Comparison of ENCODE assay signal across 9 cellular contexts in the genomic region with DNA sequence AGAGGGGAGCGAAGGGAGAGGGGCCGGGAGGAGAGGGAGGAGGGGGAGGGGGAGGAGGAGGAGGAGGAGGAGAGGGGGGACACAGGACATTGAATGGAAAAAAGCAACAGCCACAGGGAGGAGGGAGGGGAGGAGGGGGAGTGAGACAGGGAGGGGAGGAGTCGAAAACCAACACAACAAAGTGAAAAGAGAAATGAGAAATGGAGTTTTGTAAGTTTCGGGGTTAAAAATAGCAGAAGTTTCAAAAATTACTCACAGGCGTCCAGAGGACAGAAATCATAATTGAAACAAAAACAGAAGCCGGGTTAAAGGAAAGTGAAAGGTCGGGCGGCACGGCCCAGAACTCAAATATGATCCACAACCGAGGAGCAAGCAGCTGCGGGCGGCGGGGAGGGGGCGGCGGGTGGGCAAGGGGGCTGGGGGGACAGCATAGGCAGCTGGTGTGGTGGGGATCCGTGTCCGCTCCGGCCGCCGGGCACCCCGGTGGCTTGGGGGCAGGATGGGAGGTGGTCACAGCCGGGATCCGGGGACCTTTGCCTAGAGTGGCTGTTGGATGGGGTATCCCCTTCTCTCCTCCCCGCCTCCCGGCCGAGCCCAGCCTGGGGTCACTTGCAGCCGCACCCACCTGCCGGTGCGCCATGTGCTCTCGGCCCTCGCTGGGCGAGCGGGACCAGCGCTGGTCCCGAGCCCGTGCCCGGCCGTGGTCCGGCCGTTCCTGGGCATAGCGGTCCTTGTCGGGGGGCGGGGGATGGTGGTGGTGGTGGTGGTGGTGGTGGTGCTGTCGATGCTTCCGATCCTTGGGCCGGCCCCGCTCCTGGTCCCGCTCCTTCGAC. TPM values are rescaled to one million over a fixed set of nuclear protein-coding genes. Genes with fewer than 3 reads are reported as not detected.
DNase-seq lines count a peak whose midpoint lies in the region; ATAC-seq and TF ChIP-seq lines count a peak whose summit lies in the region.
"Had no signal": no experiment of that assay in that cellular context is flagged by ENCODE, and none has a peak within 500 bp of the region (broad histone marks: within the 10 kb centered on the region; RNA-seq: fewer than 3 reads in every experiment).

No MANE protein-coding gene starts in this region.

- no peak overlapping the region for H2BK20ac ChIP-seq in IMR-90 (ENCODE audit: low read depth, low read length)

- no TSS peak for BruUV-seq in IMR-90 (replicated peaks; lab: Mats Ljungman, UMichigan)

- H3K4me1 Mint-ChIP-seq in activated CD8-positive, alpha-beta T cell treated with anti-CD3 and anti-CD28 coated beads for 36 hours (ENCODE audit: low read depth): peaks cover 24% of the 10 kb centered on the region

- H3K9ac ChIP-seq in IMR-90 (ENCODE audit: low read depth, low read length): peak overlapping the region; percentile 66
- H3K9ac ChIP-seq in neuronal stem cell (ENCODE audit: low read depth, low read length, poor library complexity): no peak overlapping the region

- H2BK15ac ChIP-seq in IMR-90 (ENCODE audit: low read depth, low read length) (no peak overlapping the region; the same call in 2 of the 3 replicates), neuronal stem cell (ENCODE audit: low read length) (peak overlapping the region; percentile 89)

- H2AK9ac ChIP-seq in IMR-90 (replicated peaks; ENCODE audit: low read depth, low read length, poor library complexity): peak overlapping the region; percentile 52

- peak overlapping the region; percentile 35; the same call in 1 of the 2 replicates for H4K5ac ChIP-seq in IMR-90 (ENCODE audit: low read depth, low read length)

- H4K91ac ChIP-seq in IMR-90 (ENCODE audit: insufficient read depth, low read depth, low read length) (no peak overlapping the region), neuronal stem cell (ENCODE audit: low read depth, low read length, poor library complexity) (peak overlapping the region; percentile 72)

- dilution Hi-C loops in IMR-90 (cut with HindIII; ENCODE audit: low sequenced_read_pairs, unreplicated experiment): no loop called here

- CTCF ChIA-PET in IMR-90 (lab: Yijun Ruan, JAX): no interaction called here
- CTCF ChIA-PET in activated CD8-positive, alpha-beta T cell treated with anti-CD3 and anti-CD28 coated beads for 36 hours (lab: Charles Lee): interaction anchor here (1.5 kb wide), 1 partner anchor 41 kb away, joined by 4 read pairs; no protein-coding TSS in a partner anchor

- H3K4me1 ChIP-seq in IMR-90 (ENCODE audit: control insufficient read depth, insufficient read depth, low read length) (peaks cover 7% of the 10 kb centered on the region), neuronal stem cell (ENCODE audit: control insufficient read depth in 2 of 2, insufficient read depth in 1 of 2, low read depth in 1 of 2, low read length in 2 of 2) (peaks cover 0 to 14% of the 10 kb centered on the region in 2 donors), tibial artery (peaks cover 0 to 26% (median 15%) of the 10 kb centered on the region in 4 donors)

- H3K36me3 Mint-ChIP-seq in activated CD8-positive, alpha-beta T cell treated with anti-CD3 and anti-CD28 coated beads for 36 hours (ENCODE audit: low read depth): no peaks in the 10 kb centered on the region

- H3K4me3 ChIP-seq in IMR-90 (ENCODE audit: insufficient read depth, low read depth, low read length): peak overlapping the region; percentile 9; the same call in 1 of the 2 replicates
- peak overlapping the region; percentile 45 for H3K4me3 ChIP-seq in epithelial cell of proximal tubule (ENCODE audit: low read depth, low read length)
- H3K4me3 ChIP-seq in neuronal stem cell (ENCODE audit: low read length in 2 of 2): no peak overlapping the region
- H3K4me3 ChIP-seq in tibial artery: peak overlapping the region; percentile 54 to 57

- H3K14ac ChIP-seq in IMR-90 (replicated peaks; ENCODE audit: low read depth, low read length): peak overlapping the region; percentile 4
- peak overlapping the region; percentile 21 for H3K14ac ChIP-seq in neuronal stem cell (ENCODE audit: low read length)

- H3K9me1 ChIP-seq in IMR-90 (ENCODE audit: insufficient read depth, low read length): no peaks in the 10 kb centered on the region

- H3K79me1 ChIP-seq in IMR-90 (ENCODE audit: low read depth in 1 of 2, low read length in 2 of 2): no peaks in the 10 kb centered on the region
- peaks cover 1% of the 10 kb centered on the region for H3K79me1 ChIP-seq in neuronal stem cell (ENCODE audit: low read depth, low read length)

- H3K27ac ChIP-seq in IMR-90 (ENCODE audit: insufficient read depth, low read length) (peak overlapping the region; percentile 75), neuronal stem cell (replicated peaks; ENCODE audit: low read length) (no peak overlapping the region), tibial artery (peak overlapping the region; percentile 63 to 74)
- H3K27ac ChIP-seq: 22Rv1 had no signal

- ATAC-seq in IMR-90 (ENCODE audit: low read depth): peak; percentile 73
- peak; percentile 86 for ATAC-seq in activated CD8-positive, alpha-beta T cell treated with anti-CD3 and anti-CD28 coated beads for 36 hours
- no peak for ATAC-seq in HG03039 (IDR thresholded peaks at IDR 0.05; ENCODE audit: unreplicated experiment)

- H3K18ac ChIP-seq in IMR-90 (ENCODE audit: low read depth, low read length) (0 out of 2 replicates have a peak overlapping the region, but pooled peaks have one; percentile 2), neuronal stem cell (ENCODE audit: low read length) (peak overlapping the region; percentile 94)

- peak overlapping the region; percentile 99 for H2BK12ac ChIP-seq in neuronal stem cell (ENCODE audit: low read length)

- H4K20me1 ChIP-seq in IMR-90 (ENCODE audit: insufficient read depth, low read length): no peaks in the 10 kb centered on the region

- H3K27me3 ChIP-seq in IMR-90 (ENCODE audit: control insufficient read depth, insufficient read depth, low read length) (no peaks in the 10 kb centered on the region), neuronal stem cell (ENCODE audit: control insufficient read depth in 3 of 3, insufficient read depth in 3 of 3, low read depth in 1 of 3, low read length in 3 of 3) (no peaks in the 10 kb centered on the region), tibial artery (peaks cover 0 to 3% of the 10 kb centered on the region in 2 donors)

- no peak overlapping the region for H3K23ac ChIP-seq in IMR-90 (ENCODE audit: low read depth, low read length)
- peak overlapping the region; percentile 95 for H3K23ac ChIP-seq in neuronal stem cell (ENCODE audit: low read depth, low read length, poor library complexity)

- H3K56ac ChIP-seq in IMR-90 (ENCODE audit: extremely low read depth, insufficient read depth, low read length): 0 out of 2 replicates have a peak overlapping the region, but pooled peaks have one; percentile 4

- H3K9me3 ChIP-seq in IMR-90 (ENCODE audit: control insufficient read depth, insufficient read depth, low read length) (no peaks in the 10 kb centered on the region), neuronal stem cell (replicated peaks in 1 of 2; ENCODE audit: control insufficient read depth in 2 of 2, insufficient read depth in 1 of 2, low read depth in 1 of 2, low read length in 2 of 2) (peaks cover 0 to 2% of the 10 kb centered on the region in 2 donors), tibial artery (no peaks in the 10 kb centered on the region)

- H3K36me3 ChIP-seq in IMR-90 (ENCODE audit: control insufficient read depth, insufficient read depth, low read length) (peaks cover 2% of the 10 kb centered on the region; the same call in 1 of the 2 replicates), neuronal stem cell (replicated peaks in 1 of 2; ENCODE audit: control insufficient read depth in 2 of 2, insufficient read depth in 2 of 2, low read length in 2 of 2) (peaks cover 0 to 4% of the 10 kb centered on the region in 2 donors), tibial artery (no peaks in the 10 kb centered on the region)

- in situ Hi-C loops in IMR-90 (cut with MboI; ENCODE audit: low sequenced_read_pairs): no loop called here

- no peak for TF ChIP-seq RAD21 in IMR-90 (IDR thresholded peaks at IDR 0.05; ENCODE audit: low read length)

- H4K8ac ChIP-seq in IMR-90 (ENCODE audit: low read depth in 2 of 2, low read length in 2 of 2): peak overlapping the region; percentile 8 to 72; a peak in 2 of 4 replicates
- H4K8ac ChIP-seq in neuronal stem cell (ENCODE audit: low read depth, low read length): peak overlapping the region; percentile 82

- intact Hi-C loops in IMR-90 (cut with micrococcal nuclease): loop anchor here (5.0 kb wide), 1 partner anchor 46 kb away; no protein-coding TSS in a partner anchor
- intact Hi-C loops in activated CD8-positive, alpha-beta T cell treated with anti-CD3 and anti-CD28 coated beads for 36 hours (cut with micrococcal nuclease): no loop called here
- intact Hi-C loops in tibial artery (cut with DNase I; ENCODE audit: low total_unique reads): no loop called here

- H2BK120ac ChIP-seq in IMR-90 (ENCODE audit: low read depth, low read length) (peak overlapping the region; percentile 58), neuronal stem cell (ENCODE audit: low read depth, low read length) (peak overlapping the region; percentile 61)

- H2BK5ac ChIP-seq in IMR-90 (ENCODE audit: low read depth, low read length, poor library complexity, severe bottlenecking): peak overlapping the region; percentile 46
- peak overlapping the region; percentile 93 for H2BK5ac ChIP-seq in neuronal stem cell (ENCODE audit: low read length)

- POLR2A ChIA-PET in IMR-90 (lab: Charles Lee; ENCODE audit: unreplicated experiment): interaction anchor here (0.7 kb wide), 1 partner anchor 16 kb away, joined by 3 read pairs; no protein-coding TSS in a partner anchor
- POLR2A ChIA-PET in activated CD8-positive, alpha-beta T cell treated with anti-CD3 and anti-CD28 coated beads for 36 hours (lab: Charles Lee): interaction anchor here (0.6 to 1.5 kb wide), 3 partner anchors 14 to 58 kb away, joined by 3 to 5 read pairs (median 4); partner anchors contain the start of genes IER2 and STX10

- H3K4me2 ChIP-seq in IMR-90 (ENCODE audit: low read depth, low read length): peak overlapping the region; percentile 40
- H3K4me2 ChIP-seq in neuronal stem cell (ENCODE audit: insufficient read depth, low read length, poor library complexity, severe bottlenecking): no peak overlapping the region

- H2AK5ac ChIP-seq in IMR-90 (ENCODE audit: low read depth, low read length) (peak overlapping the region; percentile 78; the same call in 1 of the 2 replicates), neuronal stem cell (ENCODE audit: low read depth, low read length) (peak overlapping the region; percentile 94)

- H2AFZ ChIP-seq in IMR-90 (replicated peaks; ENCODE audit: low read length, poor library complexity) (peak overlapping the region; percentile 69), neuronal stem cell (ENCODE audit: low read length) (peak overlapping the region; percentile 82)

- TF ChIP-seq CTCF in IMR-90 (conservative IDR thresholded peaks at IDR 0.05; ENCODE audit: low read depth, low read length) (no peak), epithelial cell of proximal tubule (conservative IDR thresholded peaks at IDR 0.05; ENCODE audit: low read depth, low read length) (no peak), tibial artery (IDR thresholded peaks at IDR 0.05) (no peak)
- TF ChIP-seq CTCF in activated CD8-positive, alpha-beta T cell treated with anti-CD3 and anti-CD28 coated beads for 36 hours (IDR thresholded peaks at IDR 0.05): no peak

- no peaks in the 10 kb centered on the region for H3K27me3 Mint-ChIP-seq in activated CD8-positive, alpha-beta T cell treated with anti-CD3 and anti-CD28 coated beads for 36 hours

- H3K4me3 Mint-ChIP-seq in activated CD8-positive, alpha-beta T cell treated with anti-CD3 and anti-CD28 coated beads for 36 hours: peak overlapping the region; percentile 79

- TF ChIP-seq POLR2A in IMR-90 (IDR thresholded peaks at IDR 0.05; ENCODE audit: low read depth, low read length): no peak

- 100% methylated on average over 5 of the region's 49 CpGs; no CpG with 5 or more reads in 1 of the 2 experiments for WGBS in IMR-90 (ENCODE audit: extremely low coverage in 2 of 2, insufficient read length in 1 of 2), 2 experiments
- no CpG with 5 or more reads among the region's 49 CpGs for WGBS in neuronal stem cell (ENCODE audit: extremely low coverage in 2 of 2, insufficient read length in 2 of 2, insufficient replicate concordance in 1 of 2), 2 donors

- peak; percentile 19 for DNase-seq in NK-92 treated with Interleukin-12 subunit alpha and Interleukin-12 subunit beta, amount 100 ng/mL, for 24 hours (lab: John Stamatoyannopoulos, UW)
- DNase-seq in NK-92 (lab: John Stamatoyannopoulos, UW; ENCODE audit: unreplicated experiment): no peak
- peak; percentile 76 for DNase-seq in IMR-90
- DNase-seq in activated CD8-positive, alpha-beta T cell treated with anti-CD3 and anti-CD28 coated beads for 36 hours: peak; percentile 80
- no peak for DNase-seq in epithelial cell of proximal tubule (ENCODE audit: low read depth)
- DNase-seq in neuronal stem cell (ENCODE audit: low spot score): no peak
- peak; percentile 41 to 67 for DNase-seq in tibial artery

- H3K9me3 Mint-ChIP-seq in activated CD8-positive, alpha-beta T cell treated with anti-CD3 and anti-CD28 coated beads for 36 hours: no peaks in the 10 kb centered on the region

- peak overlapping the region; percentile 96 for H3K27ac Mint-ChIP-seq in activated CD8-positive, alpha-beta T cell treated with anti-CD3 and anti-CD28 coated beads for 36 hours

- H3K4ac ChIP-seq in IMR-90 (ENCODE audit: low read depth, low read length) (peak overlapping the region; percentile 69), neuronal stem cell (ENCODE audit: low read length) (peak overlapping the region; percentile 89)

RNA-seq across cellular contexts. Expression of gene IER2, which starts 58.1 kb away (rescaled TPM):
- total RNA-seq in IMR-90 (2012; rRNA removed): 7.7 and 17.5 TPM in 2 replicates
- 99.4 and 102 TPM in 2 replicates for polyA plus RNA-seq in IMR-90 (2012; rRNA removed)
- 235 and 278 TPM in 2 replicates for polyA plus RNA-seq in IMR-90 (2012; cell fraction: cytosol; rRNA removed)
- polyA plus RNA-seq in IMR-90 (2012; cell fraction: nucleus; rRNA removed; ENCODE audit: low replicate concordance): 283 and 529 TPM in 2 replicates
- total RNA-seq in activated CD8-positive, alpha-beta T cell treated with anti-CD3 and anti-CD28 coated beads for 36 hours: 100 to 1,000 TPM; 120 to 122 TPM
- total RNA-seq in epithelial cell of proximal tubule: 105 and 145 TPM in 2 replicates
- 64.6 TPM for polyA plus RNA-seq in neuronal stem cell (2013, experiment 1 of 2)
- polyA plus RNA-seq in neuronal stem cell (2013, experiment 2 of 2): 64.5 TPM

RNA-seq across cellular contexts. Expression of gene STX10, which starts 58.2 kb away (rescaled TPM):
- total RNA-seq in IMR-90 (2012; rRNA removed): 64.9 and 76.7 TPM in 2 replicates
- 77.9 and 82.0 TPM in 2 replicates for polyA plus RNA-seq in IMR-90 (2012; rRNA removed)
- polyA plus RNA-seq in IMR-90 (2012; cell fraction: cytosol; rRNA removed): 83.2 and 104 TPM in 2 replicates
- 242 and 318 TPM in 2 replicates for polyA plus RNA-seq in IMR-90 (2012; cell fraction: nucleus; rRNA removed; ENCODE audit: low replicate concordance)
- total RNA-seq in activated CD8-positive, alpha-beta T cell treated with anti-CD3 and anti-CD28 coated beads for 36 hours: 10 to 100 TPM; 66.8 to 72.4 TPM
- 89.0 and 92.7 TPM in 2 replicates for total RNA-seq in epithelial cell of proximal tubule
- 35.3 TPM for polyA plus RNA-seq in neuronal stem cell (2013, experiment 1 of 2)
- 33.1 TPM for polyA plus RNA-seq in neuronal stem cell (2013, experiment 2 of 2)

Comparison
In these comparisons a context has a peak if more than half of its experiments do, and no peak if none do; other contexts are left out.
1. DNase-seq: peak in NK-92 treated with Interleukin-12 subunit alpha and Interleukin-12 subunit beta, amount 100 ng/mL, for 24 hours (single experiment), IMR-90 (single experiment), activated CD8-positive, alpha-beta T cell treated with anti-CD3 and anti-CD28 coated beads for 36 hours (single experiment) and tibial artery (2 of 2); none in NK-92 (single experiment), epithelial cell of proximal tubule (single experiment) and neuronal stem cell (single experiment).
2. H3K4me3 ChIP-seq: peak in IMR-90 (single experiment), epithelial cell of proximal tubule (single experiment) and tibial artery (2 of 2); none in neuronal stem cell (0 of 2).